In genomic region chr17:73445466-73445865, GRCh38 we compare ENCODE assay signal across 14 cellular contexts.
A peak's percentile ranks its signal among the peaks of the same experiment; 100 is the strongest.
DNase-seq lines count a peak whose midpoint lies in the region; ATAC-seq, FAIRE-seq and TF ChIP-seq lines count a peak whose summit lies in the region.
"Had no signal": no experiment of that assay in that cellular context is flagged by ENCODE, and none has a peak within 500 bp of the region (broad histone marks: within the 10 kb centered on the region; RNA-seq: fewer than 3 reads in every experiment).

No MANE protein-coding gene starts in this region.

- H3K4me2 ChIP-seq in neural progenitor cell = no peak overlapping the region
- H3K4me2 ChIP-seq: BLaER1 treated with 17β-estradiol and CSF1 and Interleukin-3, amounts not matched to agents 10 nM and 100 nM had no signal

- no peak overlapping the region for H3K27ac ChIP-seq in neural progenitor cell
- H3K27ac ChIP-seq: BLaER1 treated with 17β-estradiol and CSF1 and Interleukin-3, amounts not matched to agents 10 nM and 100 nM had no signal

- H3F3A ChIP-seq in neural progenitor cell (ENCODE audit: low read depth) = no peaks in the 10 kb centered on the region

- POLR2A ChIA-PET in WTC11 (lab: Charles Lee) = no interaction called here

- H3K4me1 ChIP-seq in neural progenitor cell = no peaks in the 10 kb centered on the region
- H3K4me1 ChIP-seq: BLaER1 treated with 17β-estradiol and CSF1 and Interleukin-3, amounts not matched to agents 10 nM and 100 nM had no signal

- H3K36me3 Mint-ChIP-seq in WTC11 (peaks cover 3% of the 10 kb centered on the region; the same call in 1 of the 2 replicates), neural progenitor cell (peaks cover 29% of the 10 kb centered on the region)
- no peaks in the 10 kb centered on the region for H3K36me3 Mint-ChIP-seq in effector memory CD8-positive, alpha-beta T cell (ENCODE audit: insufficient read depth)

- peak; percentile 20 for FAIRE-seq in urothelium cell line (lab: Jason Lieb, UNC)

- H3K36me3 ChIP-seq in H7 (replicated peaks; ENCODE audit: control insufficient read depth, insufficient read depth, low read length) (no peaks in the 10 kb centered on the region), neural progenitor cell (no peaks in the 10 kb centered on the region)

- no peak overlapping the region for H3K9ac ChIP-seq in neural progenitor cell
- H3K9ac ChIP-seq: BLaER1 treated with 17β-estradiol and CSF1 and Interleukin-3, amounts not matched to agents 10 nM and 100 nM had no signal

- H3K27ac Mint-ChIP-seq in WTC11 (peak overlapping the region; percentile 9; the same call in 1 of the 2 replicates), neural progenitor cell (peak overlapping the region; percentile 51)
- H3K27ac Mint-ChIP-seq in effector memory CD8-positive, alpha-beta T cell = peak overlapping the region in 1 of 2 donors; percentile 29
- H3K27ac Mint-ChIP-seq: B cell; CD8-positive, alpha-beta T cell had no signal

- H3K27me3 ChIP-seq in H7 (ENCODE audit: control insufficient read depth, insufficient read depth, low read length) = no peaks in the 10 kb centered on the region
- H3K27me3 ChIP-seq in neural progenitor cell = no peaks in the 10 kb centered on the region
- H3K27me3 ChIP-seq: BLaER1 treated with 17β-estradiol and CSF1 and Interleukin-3, amounts not matched to agents 10 nM and 100 nM had no signal

- 0 out of 2 replicates have a peak, but pooled peaks cover 2% of the 10 kb centered on the region for H3K4me1 Mint-ChIP-seq in WTC11
- H3K4me1 Mint-ChIP-seq in neural progenitor cell = no peaks in the 10 kb centered on the region
- H3K4me1 Mint-ChIP-seq in effector memory CD8-positive, alpha-beta T cell (ENCODE audit: low read depth in 2 of 2) = no peaks in the 10 kb centered on the region
- H3K4me1 Mint-ChIP-seq: B cell had no signal

- H3K79me2 ChIP-seq in neural progenitor cell (ENCODE audit: low read depth) = no peaks in the 10 kb centered on the region

- H3K9me3 Mint-ChIP-seq in WTC11 (peaks cover 5% of the 10 kb centered on the region), neural progenitor cell (peaks cover 5% of the 10 kb centered on the region)
- H3K9me3 Mint-ChIP-seq in effector memory CD8-positive, alpha-beta T cell = no peaks in the 10 kb centered on the region
- H3K9me3 Mint-ChIP-seq: CD8-positive, alpha-beta T cell had no signal

- H3K4me3 Mint-ChIP-seq in WTC11 = no peak overlapping the region
- no peak overlapping the region for H3K4me3 Mint-ChIP-seq in neural progenitor cell
- H3K4me3 Mint-ChIP-seq in effector memory CD8-positive, alpha-beta T cell = no peak overlapping the region
- H3K4me3 Mint-ChIP-seq: B cell; CD8-positive, alpha-beta T cell; H9 had no signal

- H3K4me3 ChIP-seq in H7 (ENCODE audit: insufficient read depth, low read depth, low read length) (no peak overlapping the region), neural progenitor cell (no peak overlapping the region)
- H3K4me3 ChIP-seq: BLaER1 treated with 17β-estradiol and CSF1 and Interleukin-3, amounts not matched to agents 10 nM and 100 nM had no signal

- CTCF ChIA-PET in WTC11 (lab: Charles Lee) = interaction anchor here (1.5 kb wide), 1 partner anchor 16 kb away, joined by 4 read pairs; no protein-coding TSS in a partner anchor

- DNase-seq in H7 (peak; percentile 30), WTC11 (ENCODE audit: low spot score) (no peak), neural progenitor cell (ENCODE audit: low spot score) (no peak), urothelium cell line (ENCODE audit: low spot score) (no peak)
- DNase-seq in effector memory CD8-positive, alpha-beta T cell = no peak
- DNase-seq: Calu3; CD8-positive, alpha-beta T cell; DMS79 treated with DMSO at 0.1 percent for 48 hours; GF-D8; GOT3; H9 had no signal

- H3K27me3 Mint-ChIP-seq in WTC11 (ENCODE audit: low read depth) (no peaks in the 10 kb centered on the region), neural progenitor cell (ENCODE audit: insufficient read depth, low read depth) (peaks cover 9% of the 10 kb centered on the region)
- H3K27me3 Mint-ChIP-seq in effector memory CD8-positive, alpha-beta T cell = peaks cover 9 to 25% of the 10 kb centered on the region in 2 donors
- H3K27me3 Mint-ChIP-seq: B cell had no signal

- ATAC-seq in WTC11 (no peak), GM21515 (IDR thresholded peaks at IDR 0.05; ENCODE audit: unreplicated experiment) (no peak)
- ATAC-seq in effector memory CD8-positive, alpha-beta T cell (replicated peaks) = no peak
- ATAC-seq: CD8-positive, alpha-beta T cell had no signal

- no peak for TF ChIP-seq CTCF in WTC11 (IDR thresholded peaks at IDR 0.05)
- TF ChIP-seq CTCF in neural progenitor cell (IDR thresholded peaks at IDR 0.05) = no peak

- peaks cover 3% of the 10 kb centered on the region for H3K9me3 ChIP-seq in neural progenitor cell (ENCODE audit: low read depth)
- H3K9me3 ChIP-seq: BLaER1 treated with 17β-estradiol and CSF1 and Interleukin-3, amounts not matched to agents 10 nM and 100 nM had no signal

- no peak overlapping the region for H2AFZ ChIP-seq in neural progenitor cell (replicated peaks)

- no peaks in the 10 kb centered on the region for H4K20me1 ChIP-seq in neural progenitor cell (ENCODE audit: low read depth)
- H4K20me1 ChIP-seq: BLaER1 treated with 17β-estradiol and CSF1 and Interleukin-3, amounts not matched to agents 10 nM and 100 nM had no signal

TF ChIP-seq in WTC11, 78 proteins besides CTCF, POLR2A, EP300 and RAD21:
- TF ChIP-seq CREM (CRISPR knock-in tag; IDR thresholded peaks at IDR 0.05) = no peak
- no peak for TF ChIP-seq ATF1 (CRISPR knock-in tag; IDR thresholded peaks at IDR 0.05)
- no peak for TF ChIP-seq E2F4 (CRISPR knock-in tag; IDR thresholded peaks at IDR 0.05; ENCODE audit: borderline replicate concordance, low read depth)
- TF ChIP-seq, protein P1, sequence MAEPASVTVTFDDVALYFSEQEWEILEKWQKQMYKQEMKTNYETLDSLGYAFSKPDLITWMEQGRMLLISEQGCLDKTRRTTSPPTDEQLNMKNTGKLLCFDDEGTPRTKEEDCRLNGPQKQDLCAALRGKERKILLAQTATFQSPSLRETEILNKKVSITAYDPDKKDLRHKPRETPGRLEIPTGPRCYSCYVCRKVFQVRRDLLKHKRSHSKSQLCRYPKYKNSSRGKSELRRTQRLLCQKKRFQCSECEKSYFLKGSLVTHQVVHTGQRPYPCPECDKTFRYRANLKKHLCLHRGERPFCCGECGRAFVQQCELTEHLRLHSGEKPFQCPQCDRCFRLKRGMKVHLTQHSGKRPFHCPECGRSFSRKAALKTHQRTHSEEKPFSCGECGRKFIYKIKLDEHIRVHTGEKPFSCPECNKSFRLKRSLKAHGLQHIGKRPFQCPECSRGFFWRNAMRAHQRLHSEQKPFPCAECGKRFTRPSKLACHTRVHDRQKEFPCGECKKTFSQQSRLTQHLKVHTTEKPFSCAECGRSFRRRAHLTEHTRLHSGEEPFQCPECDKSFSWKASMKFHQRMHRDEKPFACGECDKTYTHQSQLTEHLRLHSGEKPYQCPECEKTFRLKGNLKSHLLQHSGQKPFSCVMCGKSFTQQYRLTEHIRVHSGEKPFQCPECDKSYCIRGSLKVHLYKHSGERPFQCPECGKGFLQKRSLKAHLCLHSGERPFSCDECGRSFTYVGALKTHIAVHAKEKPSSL (CRISPR knock-in tag; conservative IDR thresholded peaks at IDR 0.05) = no peak
- no peak for TF ChIP-seq ZNF423 (CRISPR knock-in tag; IDR thresholded peaks at IDR 0.05)
